ENCODE assay signal across 13 cellular contexts in the genomic region with DNA sequence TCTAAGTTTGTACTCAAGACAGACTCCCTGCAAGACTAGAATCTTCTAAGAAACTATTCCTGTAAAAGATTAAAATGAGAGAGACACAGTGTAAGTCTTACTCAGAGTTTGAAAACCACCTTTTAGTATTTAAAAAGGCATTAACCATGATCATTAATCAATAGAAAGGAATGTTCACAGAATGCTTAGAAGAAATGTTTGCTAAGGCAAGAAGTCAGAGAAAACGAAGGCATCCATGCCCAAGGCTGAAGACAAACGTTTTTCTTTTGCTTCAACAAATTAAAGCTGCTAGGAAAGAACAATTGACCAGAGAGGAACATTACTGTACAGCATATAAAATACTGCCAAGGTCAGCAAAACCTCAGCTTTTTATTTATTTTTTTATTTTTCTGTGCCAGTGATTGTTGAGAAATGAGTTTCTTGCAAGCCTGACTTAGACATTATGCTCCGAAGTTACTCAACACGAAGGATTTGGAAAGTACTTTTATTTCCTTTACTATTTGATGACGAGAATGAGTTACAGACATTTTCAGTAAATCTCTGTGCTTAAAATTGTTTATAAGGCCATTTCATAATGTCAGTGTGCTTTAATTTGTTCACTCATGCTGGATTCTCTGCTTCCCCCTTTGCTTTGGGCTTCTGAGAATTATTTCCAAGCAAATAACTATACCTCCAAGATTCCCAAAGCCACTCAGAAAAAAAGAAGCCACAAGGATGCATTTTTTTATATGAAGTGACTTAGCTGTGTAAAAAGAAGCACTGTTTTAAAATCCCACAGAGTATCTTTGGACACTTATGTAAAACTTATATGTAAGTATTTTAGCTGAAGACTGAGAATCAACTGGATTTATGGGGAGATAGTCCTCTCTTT. TPM values are rescaled to one million over a fixed set of nuclear protein-coding genes. Genes with fewer than 3 reads are reported as not detected.
DNase-seq lines count a peak whose midpoint lies in the region; ATAC-seq, FAIRE-seq and TF ChIP-seq lines count a peak whose summit lies in the region.
"Had no signal": no experiment of that assay in that cellular context is flagged by ENCODE, and none has a peak within 500 bp of the region (broad histone marks: within the 10 kb centered on the region; RNA-seq: fewer than 3 reads in every experiment).

No MANE protein-coding gene starts in this region.

- no peaks in the 10 kb centered on the region for H3K9me3 ChIP-seq in pancreas

- WGBS in pancreas, 2 donors, result 36% methylated on average over 5 of the region's 5 CpGs

- no peak overlapping the region for H3K27ac ChIP-seq in pancreas

- H3K36me3 Mint-ChIP-seq in WTC11, result peaks cover 35% of the 10 kb centered on the region

- TF ChIP-seq CTCF in WTC11 (IDR thresholded peaks at IDR 0.05) (no peak), pancreas (IDR thresholded peaks at IDR 0.05) (no peak)

- intact Hi-C loops in pancreas (cut with DNase I), result no loop called here

- H3K27ac Mint-ChIP-seq in WTC11, result peak overlapping the region; percentile 81
- H3K27ac Mint-ChIP-seq: activated T-helper 1 cell treated with anti-CD3 and anti-CD28 coated beads, Interleukin-12 subunit alpha, Interleukin-12 subunit beta, Interleukin-2, Interleukin-4 antibody, amounts not matched to agents 30 ng/mL and 10 ng/mL and 1 ng/mL, durations not matched to agents 14 hours and 24 hours and 36 hours had no signal

- in situ Hi-C loops in KBM-7 (cut with MboI; ENCODE audit: low pct_unique_long_range_greater_than_20kb, low sequenced_read_pairs), result no loop called here

- FAIRE-seq in pancreas (lab: Jason Lieb, UNC), result peak; percentile 9
- FAIRE-seq: kidney had no signal

- H3K27me3 Mint-ChIP-seq in WTC11 (ENCODE audit: low read depth), result no peaks in the 10 kb centered on the region

- peaks cover 9% of the 10 kb centered on the region for H3K4me1 Mint-ChIP-seq in WTC11

- POLR2A ChIA-PET in WTC11 (lab: Charles Lee), result no interaction called here

- H3K9me3 Mint-ChIP-seq in WTC11, result no peaks in the 10 kb centered on the region
- H3K9me3 Mint-ChIP-seq: activated T-helper 1 cell treated with anti-CD3 and anti-CD28 coated beads, Interleukin-12 subunit alpha, Interleukin-12 subunit beta, Interleukin-2, Interleukin-4 antibody, amounts not matched to agents 30 ng/mL and 10 ng/mL and 1 ng/mL, durations not matched to agents 14 hours and 24 hours and 36 hours had no signal

- CTCF ChIA-PET in WTC11 (lab: Charles Lee), result no interaction called here

- peak; percentile 19 for DNase-seq in AG20443 (ENCODE audit: low spot score)
- DNase-seq in WTC11 (ENCODE audit: low spot score), result no peak
- DNase-seq in fibroblast of peridontal ligament (ENCODE audit: extremely low read depth), result peak; percentile 96
- no peak for DNase-seq in pancreas
- no peak for DNase-seq in KBM-7
- no peak for DNase-seq in HK-2 (ENCODE audit: unreplicated experiment)
- no peak for DNase-seq in DMS 273 (lab: John Stamatoyannopoulos, UW; ENCODE audit: unreplicated experiment)
- DNase-seq: effector memory CD4-positive, alpha-beta T cell; kidney; NCI-H1092; retina had no signal

- ATAC-seq in WTC11 (no peak), pancreas (peak in 2 of 4 donors; percentile 31 to 50), HG02970 (IDR thresholded peaks at IDR 0.05; ENCODE audit: low FRiP score, unreplicated experiment) (no peak)

- no peak overlapping the region for H3K4me3 Mint-ChIP-seq in WTC11
- H3K4me3 Mint-ChIP-seq: activated T-helper 1 cell treated with anti-CD3 and anti-CD28 coated beads, Interleukin-12 subunit alpha, Interleukin-12 subunit beta, Interleukin-2, Interleukin-4 antibody, amounts not matched to agents 30 ng/mL and 10 ng/mL and 1 ng/mL, durations not matched to agents 14 hours and 24 hours and 36 hours had no signal

- H3K4me1 ChIP-seq in pancreas, result no peaks in the 10 kb centered on the region

- H3K36me3 ChIP-seq in pancreas, result peaks cover 0 to 8% (median 0%) of the 10 kb centered on the region in 3 donors

- no peaks in the 10 kb centered on the region for H3K27me3 ChIP-seq in pancreas

- H3K4me3 ChIP-seq in pancreas, result no peak overlapping the region

TF ChIP-seq in WTC11, 78 proteins besides CTCF, POLR2A, EP300 and RAD21:
- no peak for TF ChIP-seq CREM (CRISPR knock-in tag; IDR thresholded peaks at IDR 0.05)
- TF ChIP-seq CREB1 (CRISPR knock-in tag; IDR thresholded peaks at IDR 0.05), result no peak
- no peak for TF ChIP-seq SMAD3 (CRISPR knock-in tag; IDR thresholded peaks at IDR 0.05; ENCODE audit: borderline replicate concordance)
- TF ChIP-seq, protein P1, sequence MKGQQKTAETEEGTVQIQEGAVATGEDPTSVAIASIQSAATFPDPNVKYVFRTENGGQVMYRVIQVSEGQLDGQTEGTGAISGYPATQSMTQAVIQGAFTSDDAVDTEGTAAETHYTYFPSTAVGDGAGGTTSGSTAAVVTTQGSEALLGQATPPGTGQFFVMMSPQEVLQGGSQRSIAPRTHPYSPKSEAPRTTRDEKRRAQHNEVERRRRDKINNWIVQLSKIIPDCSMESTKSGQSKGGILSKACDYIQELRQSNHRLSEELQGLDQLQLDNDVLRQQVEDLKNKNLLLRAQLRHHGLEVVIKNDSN (CRISPR knock-in tag; IDR thresholded peaks at IDR 0.05), result no peak
- TF ChIP-seq, protein P2, sequence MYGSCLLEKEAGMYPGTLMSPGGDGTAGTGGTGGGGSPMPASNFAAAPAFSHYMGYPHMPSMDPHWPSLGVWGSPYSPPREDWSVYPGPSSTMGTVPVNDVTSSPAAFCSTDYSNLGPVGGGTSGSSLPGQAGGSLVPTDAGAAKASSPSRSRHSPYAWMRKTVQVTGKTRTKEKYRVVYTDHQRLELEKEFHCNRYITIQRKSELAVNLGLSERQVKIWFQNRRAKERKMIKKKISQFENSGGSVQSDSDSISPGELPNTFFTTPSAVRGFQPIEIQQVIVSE (CRISPR knock-in tag; IDR thresholded peaks at IDR 0.05; ENCODE audit: borderline replicate concordance), result peak; percentile 9; the same call in 1 of the 2 replicates
TF ChIP-seq in WTC11: peak in this region for 1.

RNA-seq across cellular contexts. Expression of a gene that starts 20.5 kb away (rescaled TPM):
- total RNA-seq in WTC11 (2021) (50.6 to 64.4 TPM (median 55.8 TPM) in 3 replicates), pancreas (1 to 10 TPM; 3.9 to 9.8 (median 5.1) TPM)
- polyA plus RNA-seq in pancreas, result 1 to 10 TPM; 4.5 to 4.8 TPM
- total RNA-seq: activated T-helper 1 cell treated with anti-CD3 and anti-CD28 coated beads, Interleukin-12 subunit alpha, Interleukin-12 subunit beta, Interleukin-2, Interleukin-4 antibody, amounts not matched to agents 30 ng/mL and 10 ng/mL and 1 ng/mL, durations not matched to agents 14 hours and 24 hours and 36 hours had no signal

Comparison
In these comparisons a context has a peak if more than half of its experiments do, and no peak if none do; other contexts are left out.
1. DNase-seq: peak in AG20443 (single experiment) and fibroblast of peridontal ligament (single experiment); none in WTC11 (single experiment), pancreas (0 of 6), KBM-7 (single experiment), HK-2 (single experiment) and DMS 273 (single experiment).